Comparison of ENCODE assay signal across 13 cellular contexts in the genomic region with DNA sequence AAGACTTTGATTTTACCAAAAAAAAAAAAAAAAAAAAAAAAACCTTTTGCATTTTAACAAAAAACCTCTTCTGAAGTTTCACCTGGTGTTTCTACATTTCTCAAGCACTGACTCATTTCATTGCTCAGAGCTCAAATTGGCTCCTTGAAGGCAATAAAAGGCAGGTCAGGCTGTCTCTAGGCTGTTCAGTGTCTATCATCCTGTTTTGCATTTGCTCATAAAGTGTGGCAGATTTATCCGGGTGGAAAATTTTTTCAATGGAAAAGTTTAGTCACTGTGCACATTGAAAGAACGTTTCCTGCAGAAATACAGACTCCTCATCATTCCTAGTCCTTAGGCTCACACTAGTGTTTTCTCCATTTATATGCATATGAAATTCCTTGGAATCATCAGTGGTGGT.
DNase-seq lines count a peak whose midpoint lies in the region; ATAC-seq, FAIRE-seq and TF ChIP-seq lines count a peak whose summit lies in the region.
"Had no signal": no experiment of that assay in that cellular context is flagged by ENCODE, and none has a peak within 500 bp of the region (broad histone marks: within the 10 kb centered on the region; RNA-seq: fewer than 3 reads in every experiment).

No MANE protein-coding gene starts in this region.

- TF ChIP-seq CTCF in bronchial epithelial cell (IDR thresholded peaks at IDR 0.05; ENCODE audit: insufficient read depth, low read length, severe bottlenecking) (no peak), kidney epithelial cell (IDR thresholded peaks at IDR 0.05; ENCODE audit: insufficient read depth, low read length, poor library complexity, severe bottlenecking) (no peak)

- H3K27me3 ChIP-seq in bronchial epithelial cell (ENCODE audit: control insufficient read depth, insufficient read depth, low read length) = no peaks in the 10 kb centered on the region
- H3K27me3 ChIP-seq in kidney epithelial cell (ENCODE audit: control insufficient read depth, insufficient read depth, low read length) = no peaks in the 10 kb centered on the region
- H3K27me3 ChIP-seq: heart right ventricle, right atrium auricular region, upper lobe of left lung had no signal

- ATAC-seq in HG02623 (IDR thresholded peaks at IDR 0.05; ENCODE audit: unreplicated experiment) (no peak), HG02588 (IDR thresholded peaks at IDR 0.05; ENCODE audit: unreplicated experiment) (no peak)
- ATAC-seq: stimulated activated naive CD8-positive, alpha-beta T cell treated with anti-CD3 and anti-CD28 coated beads, Interleukin-15, Interleukin-2, amounts not matched to agents 100 U/mL and 50 U/mL, for 24 hours; T-cell had no signal

- H3K4me3 ChIP-seq in bronchial epithelial cell (ENCODE audit: low read depth, low read length) (no peak overlapping the region), kidney epithelial cell (ENCODE audit: low read depth, low read length) (no peak overlapping the region)

- 0 out of 2 replicates have a peak, but pooled peaks have one; percentile 21 for TF ChIP-seq EP300 in Ishikawa (IDR thresholded peaks at IDR 0.05; ENCODE audit: borderline replicate concordance)

- H3K36me3 ChIP-seq in bronchial epithelial cell (ENCODE audit: control insufficient read depth, insufficient read depth, low read length) = no peaks in the 10 kb centered on the region
- no peaks in the 10 kb centered on the region for H3K36me3 ChIP-seq in kidney epithelial cell (ENCODE audit: control insufficient read depth, insufficient read depth, low read length)
- H3K36me3 ChIP-seq: heart right ventricle, right atrium auricular region, upper lobe of left lung had no signal

- FAIRE-seq in bronchial epithelial cell (lab: Jason Lieb, UNC) = no peak

- DNase-seq in A172 (ENCODE audit: low spot score) = peak; percentile 61
- peak; percentile 83 for DNase-seq in bronchial epithelial cell (ENCODE audit: low read depth)
- peak; percentile 70 for DNase-seq in kidney epithelial cell (ENCODE audit: low read depth)
- DNase-seq in SHP77 (lab: John Stamatoyannopoulos, UW) = no peak
- no peak for DNase-seq in T1000 (lab: John Stamatoyannopoulos, UW)
- DNase-seq: stimulated activated naive CD8-positive, alpha-beta T cell treated with anti-CD3 and anti-CD28 coated beads, Interleukin-15, Interleukin-2, amounts not matched to agents 100 U/mL and 50 U/mL, for 24 hours; T-cell had no signal

- no peak for TF ChIP-seq RAD21 in Ishikawa (IDR thresholded peaks at IDR 0.05; ENCODE audit: low read depth)

TF ChIP-seq in Ishikawa, 13 proteins besides CTCF, POLR2A, EP300 and RAD21:
- TF ChIP-seq ZBTB7A (IDR thresholded peaks at IDR 0.05; ENCODE audit: low read depth) (no peak), REST (IDR thresholded peaks at IDR 0.05; ENCODE audit: low read depth) (no peak), CREB1 (IDR thresholded peaks at IDR 0.05; ENCODE audit: low read depth) (no peak), TEAD4 (IDR thresholded peaks at IDR 0.05) (no peak), TCF12 (IDR thresholded peaks at IDR 0.05; ENCODE audit: low read depth) (no peak), MAX (IDR thresholded peaks at IDR 0.05) (no peak), CEBPB (IDR thresholded peaks at IDR 0.05) (no peak), TAF1 (IDR thresholded peaks at IDR 0.05; ENCODE audit: low read depth) (no peak), FOXM1 (IDR thresholded peaks at IDR 0.05; ENCODE audit: borderline replicate concordance, low read depth) (no peak), NFIC (IDR thresholded peaks at IDR 0.05) (no peak), YY1 (IDR thresholded peaks at IDR 0.05; ENCODE audit: low read depth) (no peak), EGR1 (IDR thresholded peaks at IDR 0.05) (no peak)
- TF ChIP-seq, protein P1, sequence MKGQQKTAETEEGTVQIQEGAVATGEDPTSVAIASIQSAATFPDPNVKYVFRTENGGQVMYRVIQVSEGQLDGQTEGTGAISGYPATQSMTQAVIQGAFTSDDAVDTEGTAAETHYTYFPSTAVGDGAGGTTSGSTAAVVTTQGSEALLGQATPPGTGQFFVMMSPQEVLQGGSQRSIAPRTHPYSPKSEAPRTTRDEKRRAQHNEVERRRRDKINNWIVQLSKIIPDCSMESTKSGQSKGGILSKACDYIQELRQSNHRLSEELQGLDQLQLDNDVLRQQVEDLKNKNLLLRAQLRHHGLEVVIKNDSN (IDR thresholded peaks at IDR 0.05) = no peak

Comparison
In these comparisons a context has a peak if more than half of its experiments do, and no peak if none do; other contexts are left out.
1. DNase-seq: peak in A172 (single experiment), bronchial epithelial cell (single experiment) and kidney epithelial cell (single experiment); none in SHP77 (0 of 2) and T1000 (single experiment).